In the genomic region with DNA sequence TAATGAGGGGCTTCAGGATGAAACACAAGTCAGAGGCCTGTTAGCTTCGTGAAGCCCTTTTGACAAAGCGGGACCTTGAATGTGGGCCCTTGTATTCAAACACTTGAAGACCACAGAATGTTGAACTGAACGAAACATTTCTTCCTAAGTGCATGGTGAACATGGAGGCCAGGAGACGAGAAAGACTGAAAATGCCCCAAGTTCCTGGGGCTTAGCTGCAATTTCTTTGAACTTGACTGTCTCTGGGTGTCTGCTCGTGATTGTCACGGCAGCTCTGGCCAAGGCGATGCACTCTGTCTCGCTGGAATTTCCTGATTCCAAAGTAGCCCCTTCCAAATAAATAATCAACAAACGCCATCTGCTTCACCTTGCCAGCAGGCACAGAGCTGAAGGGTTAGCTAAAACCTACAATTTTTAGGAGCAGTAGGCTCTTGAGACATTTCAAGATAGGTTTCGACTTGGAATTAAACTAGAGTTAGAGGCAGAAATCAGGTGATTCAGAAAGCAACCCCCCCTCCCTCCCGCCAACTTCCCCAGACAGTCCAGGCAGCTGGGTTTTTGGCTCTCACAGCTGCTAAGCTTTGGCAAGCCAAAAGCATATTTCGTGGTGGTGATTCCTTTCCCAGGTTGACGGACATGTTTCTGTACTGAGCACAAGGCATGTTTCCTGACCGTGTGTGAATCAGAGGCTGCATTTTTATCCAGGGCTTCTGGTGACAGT, we compare ENCODE assay signal across 8 cellular contexts. TPM values are rescaled to one million over a fixed set of nuclear protein-coding genes. Genes with fewer than 3 reads are reported as not detected.
A peak's percentile ranks its signal among the peaks of the same experiment; 100 is the strongest.
DNase-seq lines count a peak whose midpoint lies in the region; ATAC-seq and TF ChIP-seq lines count a peak whose summit lies in the region.

No MANE protein-coding gene starts in this region.

- TF ChIP-seq CTCF in BJ (IDR thresholded peaks at IDR 0.05; ENCODE audit: insufficient read depth, low read depth, low read length) (no peak), cardiac muscle cell (IDR thresholded peaks at IDR 0.05; ENCODE audit: low read depth, low read length) (no peak)

- no peak for ATAC-seq in HG02571 (IDR thresholded peaks at IDR 0.05; ENCODE audit: unreplicated experiment)
- no peak for ATAC-seq in HG03520 (IDR thresholded peaks at IDR 0.05; ENCODE audit: unreplicated experiment)

- H3K4me3 ChIP-seq in BJ (ENCODE audit: low read depth, low read length) (no peak overlapping the region), cardiac muscle cell (no peak overlapping the region)

- H3K27ac ChIP-seq in KOPT-K1 (ENCODE audit: low read depth, low read length, poor library complexity, severe bottlenecking) (peak overlapping the region; percentile 93), cardiac muscle cell (peak overlapping the region; percentile 97)

- intact Hi-C loops in activated T-helper 1 cell treated with anti-CD3 and anti-CD28 coated beads, Interleukin-12 subunit alpha, Interleukin-12 subunit beta, Interleukin-2, Interleukin-4 antibody, amounts not matched to agents 30 ng/mL and 10 ng/mL and 1 ng/mL, durations not matched to agents 14 hours and 24 hours and 36 hours (cut with micrococcal nuclease): loop anchor here (2.0 to 5.0 kb wide), 2 partner anchors 229 to 260 kb away; a partner anchor contains a TSS

- H3K9me3 ChIP-seq in KOPT-K1 (ENCODE audit: insufficient read depth, low read length, poor library complexity, severe bottlenecking) (no peaks in the 10 kb centered on the region), cardiac muscle cell (ENCODE audit: low read depth) (no peaks in the 10 kb centered on the region)

- DNase-seq in BJ (ENCODE audit: low read depth) (peak; percentile 82), cardiac muscle cell (ENCODE audit: low read depth in 1 of 2, low spot score in 1 of 2) (peak; percentile 8 to 96), renal cortical epithelial cell (ENCODE audit: low read depth) (peak; percentile 72)
- DNase-seq in activated T-helper 1 cell treated with anti-CD3 and anti-CD28 coated beads, Interleukin-12 subunit alpha, Interleukin-12 subunit beta, Interleukin-2, Interleukin-4 antibody, amounts not matched to agents 30 ng/mL and 10 ng/mL and 1 ng/mL, durations not matched to agents 14 hours and 24 hours and 36 hours (ENCODE audit: low spot score): no peak
- no peak for DNase-seq in activated CD4-positive, CD25-positive, alpha-beta regulatory T cell (lab: John Stamatoyannopoulos, UW)

- no peak overlapping the region for H3K4me3 Mint-ChIP-seq in activated T-helper 1 cell treated with anti-CD3 and anti-CD28 coated beads, Interleukin-12 subunit alpha, Interleukin-12 subunit beta, Interleukin-2, Interleukin-4 antibody, amounts not matched to agents 30 ng/mL and 10 ng/mL and 1 ng/mL, durations not matched to agents 14 hours and 24 hours and 36 hours

- no peaks in the 10 kb centered on the region for H3K27me3 Mint-ChIP-seq in activated T-helper 1 cell treated with anti-CD3 and anti-CD28 coated beads, Interleukin-12 subunit alpha, Interleukin-12 subunit beta, Interleukin-2, Interleukin-4 antibody, amounts not matched to agents 30 ng/mL and 10 ng/mL and 1 ng/mL, durations not matched to agents 14 hours and 24 hours and 36 hours (ENCODE audit: insufficient read depth)

- peaks cover 80% of the 10 kb centered on the region for H3K4me1 Mint-ChIP-seq in activated T-helper 1 cell treated with anti-CD3 and anti-CD28 coated beads, Interleukin-12 subunit alpha, Interleukin-12 subunit beta, Interleukin-2, Interleukin-4 antibody, amounts not matched to agents 30 ng/mL and 10 ng/mL and 1 ng/mL, durations not matched to agents 14 hours and 24 hours and 36 hours (ENCODE audit: low read depth)

- peaks cover 93% of the 10 kb centered on the region for H3K4me1 ChIP-seq in cardiac muscle cell (ENCODE audit: low read depth)

- H3K9me3 Mint-ChIP-seq in activated T-helper 1 cell treated with anti-CD3 and anti-CD28 coated beads, Interleukin-12 subunit alpha, Interleukin-12 subunit beta, Interleukin-2, Interleukin-4 antibody, amounts not matched to agents 30 ng/mL and 10 ng/mL and 1 ng/mL, durations not matched to agents 14 hours and 24 hours and 36 hours: no peaks in the 10 kb centered on the region

- H3K27ac Mint-ChIP-seq in activated T-helper 1 cell treated with anti-CD3 and anti-CD28 coated beads, Interleukin-12 subunit alpha, Interleukin-12 subunit beta, Interleukin-2, Interleukin-4 antibody, amounts not matched to agents 30 ng/mL and 10 ng/mL and 1 ng/mL, durations not matched to agents 14 hours and 24 hours and 36 hours: peak overlapping the region; percentile 91

- CTCF ChIA-PET in BJ (lab: Yijun Ruan, JAX): interaction anchor here (1.3 to 16.2 kb wide), 4 partner anchors 14 to 127 kb away, joined by 4 to 316 read pairs (median 11); a partner anchor contains a TSS

- H3K36me3 Mint-ChIP-seq in activated T-helper 1 cell treated with anti-CD3 and anti-CD28 coated beads, Interleukin-12 subunit alpha, Interleukin-12 subunit beta, Interleukin-2, Interleukin-4 antibody, amounts not matched to agents 30 ng/mL and 10 ng/mL and 1 ng/mL, durations not matched to agents 14 hours and 24 hours and 36 hours (ENCODE audit: low read depth): no peaks in the 10 kb centered on the region

- H3K36me3 ChIP-seq in BJ (ENCODE audit: control insufficient read depth, insufficient read depth, low read length): no peaks in the 10 kb centered on the region
- H3K36me3 ChIP-seq in KOPT-K1 (ENCODE audit: insufficient read depth, low read length): no peaks in the 10 kb centered on the region
- no peaks in the 10 kb centered on the region for H3K36me3 ChIP-seq in cardiac muscle cell

- H3K27me3 ChIP-seq in BJ (ENCODE audit: control insufficient read depth, insufficient read depth, low read length) (no peaks in the 10 kb centered on the region), cardiac muscle cell (no peaks in the 10 kb centered on the region)

- POLR2A ChIA-PET in BJ (lab: Charles Lee): interaction anchor here (1.1 kb wide), 2 partner anchors 11 to 12 kb away, joined by 3 read pairs; no protein-coding TSS in a partner anchor

RNA-seq across cellular contexts. Expression of a gene that starts 13.5 kb away (rescaled TPM):
- polyA plus RNA-seq in BJ (2011; rRNA removed) (11.3 and 17.6 TPM in 2 replicates), cardiac muscle cell (43.7 and 88.2 TPM in 2 replicates)
- polyA minus RNA-seq in BJ (2011; rRNA and poly(A)+ RNA removed): 11.8 and 15.8 TPM in 2 replicates
- 24.9 and 26.5 TPM in 2 replicates for total RNA-seq in activated T-helper 1 cell treated with anti-CD3 and anti-CD28 coated beads, Interleukin-12 subunit alpha, Interleukin-12 subunit beta, Interleukin-2, Interleukin-4 antibody, amounts not matched to agents 30 ng/mL and 10 ng/mL and 1 ng/mL, durations not matched to agents 14 hours and 24 hours and 36 hours
- total RNA-seq in cardiac muscle cell (128 and 185 TPM in 2 replicates), renal cortical epithelial cell (53.5 and 63.9 TPM in 2 replicates)

RNA-seq across cellular contexts. Expression of a gene that starts 56.1 kb away (rescaled TPM):
- polyA plus RNA-seq in BJ (2011; rRNA removed) (14.2 and 15.5 TPM in 2 replicates), cardiac muscle cell (16.4 and 16.5 TPM in 2 replicates)
- 13.6 and 15.9 TPM in 2 replicates for polyA minus RNA-seq in BJ (2011; rRNA and poly(A)+ RNA removed)
- 10.3 and 11.5 TPM in 2 replicates for total RNA-seq in activated T-helper 1 cell treated with anti-CD3 and anti-CD28 coated beads, Interleukin-12 subunit alpha, Interleukin-12 subunit beta, Interleukin-2, Interleukin-4 antibody, amounts not matched to agents 30 ng/mL and 10 ng/mL and 1 ng/mL, durations not matched to agents 14 hours and 24 hours and 36 hours
- total RNA-seq in cardiac muscle cell (31.3 and 35.3 TPM in 2 replicates), renal cortical epithelial cell (16.8 and 21.8 TPM in 2 replicates)

Comparison
In these comparisons a context has a peak if more than half of its experiments do, and no peak if none do; other contexts are left out.
1. DNase-seq: peak in BJ (single experiment), cardiac muscle cell (2 of 2) and renal cortical epithelial cell (single experiment); none in activated T-helper 1 cell treated with anti-CD3 and anti-CD28 coated beads, Interleukin-12 subunit alpha, Interleukin-12 subunit beta, Interleukin-2, Interleukin-4 antibody, amounts not matched to agents 30 ng/mL and 10 ng/mL and 1 ng/mL, durations not matched to agents 14 hours and 24 hours and 36 hours (single experiment) and activated CD4-positive, CD25-positive, alpha-beta regulatory T cell (0 of 4).